Comparison of ENCODE assay signal across 9 cellular contexts in the genomic region with DNA sequence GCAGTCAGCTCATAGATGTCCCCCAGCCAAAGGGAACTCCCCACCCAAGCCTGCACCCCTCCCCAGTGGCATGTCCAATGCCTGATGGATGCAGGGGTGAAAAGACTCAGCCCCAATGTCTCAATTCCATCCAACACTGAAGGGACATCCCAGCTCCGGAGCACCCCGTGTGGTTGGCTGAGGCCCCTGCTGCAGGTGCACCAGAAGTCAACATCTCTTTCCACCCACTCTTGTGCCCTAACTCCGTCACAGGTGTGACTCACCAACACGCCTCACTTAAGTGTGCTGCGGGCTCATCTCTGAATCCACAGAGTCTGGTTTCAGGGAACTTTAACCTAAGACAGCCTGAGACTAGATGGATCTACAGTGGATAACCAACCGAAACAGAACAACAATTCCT. TPM values are rescaled to one million over a fixed set of nuclear protein-coding genes. Genes with fewer than 3 reads are reported as not detected.
DNase-seq lines count a peak whose midpoint lies in the region; ATAC-seq and FAIRE-seq lines count a peak whose summit lies in the region.
"Had no signal": no experiment of that assay in that cellular context is flagged by ENCODE, and none has a peak within 500 bp of the region (broad histone marks: within the 10 kb centered on the region; RNA-seq: fewer than 3 reads in every experiment).

No MANE protein-coding gene starts in this region.

- peak; percentile 77 for ATAC-seq in HG02870 (IDR thresholded peaks at IDR 0.05; ENCODE audit: unreplicated experiment)
- ATAC-seq in GM19035 (IDR thresholded peaks at IDR 0.05; ENCODE audit: unreplicated experiment) = no peak
- ATAC-seq in right cardiac atrium = no peak

- H3K79me2 ChIP-seq in trophoblast cell (ENCODE audit: control insufficient read depth, insufficient read depth, low read length, poor library complexity) = no peaks in the 10 kb centered on the region

- no peak overlapping the region for H3K23ac ChIP-seq in trophoblast cell (ENCODE audit: low read length)

- no peaks in the 10 kb centered on the region for H4K20me1 ChIP-seq in BLaER1 treated with 17β-estradiol and CSF1 and Interleukin-3, amounts not matched to agents 10 nM and 100 nM

- no peak overlapping the region for H2BK5ac ChIP-seq in trophoblast cell (ENCODE audit: low read depth, low read length, poor library complexity)

- H2BK12ac ChIP-seq in trophoblast cell (ENCODE audit: low read length) = no peak overlapping the region

- H3K36me3 ChIP-seq in BLaER1 treated with 17β-estradiol and CSF1 and Interleukin-3, amounts not matched to agents 10 nM and 100 nM = no peaks in the 10 kb centered on the region
- H3K36me3 ChIP-seq in trophoblast cell (ENCODE audit: control insufficient read depth in 1 of 2, insufficient read depth in 2 of 2, low read length in 2 of 2) = no peaks in the 10 kb centered on the region
- H3K36me3 ChIP-seq in small intestine (ENCODE audit: control insufficient read depth in 2 of 2, insufficient read depth in 2 of 2, low read length in 2 of 2) = no peaks in the 10 kb centered on the region

- no peaks in the 10 kb centered on the region; a peak in 2 of 22 replicates for H3K9me3 ChIP-seq in BLaER1 treated with 17β-estradiol and CSF1 and Interleukin-3, amounts not matched to agents 10 nM and 100 nM (replicated peaks in 1 of 11)
- H3K9me3 ChIP-seq in trophoblast cell (ENCODE audit: insufficient read depth, low read depth, low read length) (no peaks in the 10 kb centered on the region), right cardiac atrium (ENCODE audit: control insufficient read depth, low read length) (no peaks in the 10 kb centered on the region), small intestine (ENCODE audit: control insufficient read depth, low read depth) (no peaks in the 10 kb centered on the region)

- peak; percentile 51 to 67 for DNase-seq in activated T-cell treated with anti-CD3 and anti-CD28 coated beads, Interleukin-2, amount 50 U/mL, for 48 hours
- peak; percentile 57 to 72 for DNase-seq in trophoblast cell
- DNase-seq in NCI-H1417 (lab: John Stamatoyannopoulos, UW) = no peak
- DNase-seq in right cardiac atrium = no peak
- no peak for DNase-seq in small intestine
- DNase-seq: retina had no signal

- H3K14ac ChIP-seq in trophoblast cell (ENCODE audit: low read length) = no peak overlapping the region

- no peaks in the 10 kb centered on the region for H3K27me3 ChIP-seq in BLaER1 treated with 17β-estradiol and CSF1 and Interleukin-3, amounts not matched to agents 10 nM and 100 nM
- H3K27me3 ChIP-seq in trophoblast cell (ENCODE audit: insufficient read depth, low read length) (no peaks in the 10 kb centered on the region), right cardiac atrium (ENCODE audit: control insufficient read depth, insufficient read depth) (no peaks in the 10 kb centered on the region), small intestine (ENCODE audit: control insufficient read depth in 2 of 2, insufficient read depth in 2 of 2, low read length in 2 of 2) (no peaks in the 10 kb centered on the region)

- H3K79me1 ChIP-seq in trophoblast cell (ENCODE audit: low read length) = no peaks in the 10 kb centered on the region

- intact Hi-C loops in right cardiac atrium (cut with DNase I) = no loop called here

- no CpG with 5 or more reads among the region's 6 CpGs for WGBS in trophoblast cell (ENCODE audit: extremely low coverage, insufficient coverage, insufficient read length)
- 81% methylated on average over 6 of the region's 6 CpGs for WGBS in right cardiac atrium
- WGBS in small intestine, 3 donors = 46 to 52% (median 48%) methylated on average over 6 of the region's 6 CpGs

- H4K8ac ChIP-seq in trophoblast cell (ENCODE audit: low read depth, low read length) = no peak overlapping the region

- peak overlapping the region; percentile 26 to 89 (median 49) for H3K4me2 ChIP-seq in BLaER1 treated with 17β-estradiol and CSF1 and Interleukin-3, amounts not matched to agents 10 nM and 100 nM
- H3K4me2 ChIP-seq in trophoblast cell (ENCODE audit: low read length) = no peak overlapping the region

- no peak overlapping the region for H2AFZ ChIP-seq in trophoblast cell (ENCODE audit: insufficient read depth, low read length, poor library complexity)

- H3K4me3 ChIP-seq in BLaER1 treated with 17β-estradiol and CSF1 and Interleukin-3, amounts not matched to agents 10 nM and 100 nM = peak overlapping the region in 2 of 10 experiments; percentile 21 to 32; a peak in 2 of 20 replicates
- no peak overlapping the region for H3K4me3 ChIP-seq in trophoblast cell (ENCODE audit: low read depth, low read length)
- H3K4me3 ChIP-seq in right cardiac atrium (ENCODE audit: low read length) = no peak overlapping the region
- no peak overlapping the region for H3K4me3 ChIP-seq in small intestine (ENCODE audit: low read depth in 1 of 2, low read length in 2 of 2)

- no peak overlapping the region for H3K27ac ChIP-seq in BLaER1 treated with 17β-estradiol and CSF1 and Interleukin-3, amounts not matched to agents 10 nM and 100 nM
- no peak overlapping the region for H3K27ac ChIP-seq in trophoblast cell (ENCODE audit: low read depth, low read length)
- H3K27ac ChIP-seq in right cardiac atrium (ENCODE audit: low read length) = no peak overlapping the region
- no peak overlapping the region for H3K27ac ChIP-seq in small intestine (ENCODE audit: low read depth in 1 of 2, low read length in 1 of 2)

- H3K18ac ChIP-seq in trophoblast cell (ENCODE audit: low read length) = no peak overlapping the region

- H3K4me1 ChIP-seq in BLaER1 treated with 17β-estradiol and CSF1 and Interleukin-3, amounts not matched to agents 10 nM and 100 nM = peaks cover 13 to 22% (median 18%) of the 10 kb centered on the region in 10 experiments
- H3K4me1 ChIP-seq in trophoblast cell (ENCODE audit: control insufficient read depth in 1 of 2, insufficient read depth in 2 of 2, low read length in 2 of 2) = no peaks in the 10 kb centered on the region
- peaks cover 3% of the 10 kb centered on the region for H3K4me1 ChIP-seq in right cardiac atrium (ENCODE audit: control insufficient read depth, insufficient read depth, low read length)
- no peaks in the 10 kb centered on the region for H3K4me1 ChIP-seq in small intestine (ENCODE audit: control insufficient read depth in 2 of 2, insufficient read depth in 1 of 2, low read depth in 1 of 2, low read length in 1 of 2)

- no peak overlapping the region for H4K12ac ChIP-seq in trophoblast cell (ENCODE audit: low read depth, low read length)

- H2BK120ac ChIP-seq in trophoblast cell (ENCODE audit: insufficient read depth, low read length, poor library complexity) = no peak overlapping the region

- no peak overlapping the region; a peak in 1 of 22 replicates for H3K9ac ChIP-seq in BLaER1 treated with 17β-estradiol and CSF1 and Interleukin-3, amounts not matched to agents 10 nM and 100 nM
- H3K9ac ChIP-seq in trophoblast cell (ENCODE audit: low read length) = no peak overlapping the region

- H2AK5ac ChIP-seq in trophoblast cell (ENCODE audit: low read length) = no peak overlapping the region

- H3K4ac ChIP-seq in trophoblast cell (ENCODE audit: low read depth, low read length) = no peak overlapping the region

- no peak overlapping the region for H4K91ac ChIP-seq in trophoblast cell (ENCODE audit: low read depth, low read length)

- FAIRE-seq in small intestine (lab: Jason Lieb, UNC) = no peak

RNA-seq across cellular contexts. Expression of a gene that starts 40.9 kb away (rescaled TPM):
- polyA plus RNA-seq in trophoblast cell (2013) = 6.7 TPM in 2 replicates
- total RNA-seq in right cardiac atrium = 10 to 100 TPM; 19.8 to 32.0 (median 27.4) TPM
- polyA plus RNA-seq in right cardiac atrium (18.4 TPM), small intestine (10 to 100 TPM in 2 of 3 donors, 1 to 10 TPM in 1; 6.2 to 15.4 (median 10.1) TPM)

Comparison
In these comparisons a context has a peak if more than half of its experiments do, and no peak if none do; other contexts are left out.
1. DNase-seq: peak in activated T-cell treated with anti-CD3 and anti-CD28 coated beads, Interleukin-2, amount 50 U/mL, for 48 hours (2 of 2) and trophoblast cell (2 of 2); none in NCI-H1417 (0 of 3), right cardiac atrium (0 of 3) and small intestine (single experiment).